ENCODE assay signal across 22 cellular contexts in the genomic region with DNA sequence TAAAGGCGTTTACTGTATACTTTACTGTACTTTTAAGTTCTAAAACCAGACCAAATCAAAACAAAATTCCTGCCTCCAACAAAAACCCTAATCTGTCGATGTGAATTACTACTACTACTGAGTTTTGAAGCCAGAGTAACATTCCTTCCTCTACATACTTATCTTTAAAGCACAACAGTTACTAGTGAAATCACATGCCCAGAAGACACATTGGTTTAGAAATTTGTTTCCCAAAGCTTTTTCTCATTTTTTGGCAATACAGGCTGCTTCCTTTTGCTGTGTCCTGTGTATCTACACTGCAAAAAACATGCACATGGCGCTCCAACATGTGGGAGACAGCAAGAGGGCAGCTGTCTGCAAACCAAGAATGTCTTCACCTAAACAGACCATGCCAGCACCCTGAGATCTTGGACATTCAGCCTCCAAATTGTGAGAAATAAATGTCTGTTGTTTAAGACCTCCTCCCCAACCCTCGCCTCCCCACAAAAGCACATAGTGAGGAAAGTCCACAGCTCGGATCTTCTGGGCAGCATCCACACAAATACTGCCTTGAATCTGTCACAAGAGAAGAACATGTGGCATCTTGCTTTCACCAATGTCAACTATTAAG.
"Had no signal": no experiment of that assay in that cellular context is flagged by ENCODE, and none has a peak within 500 bp of the region (broad histone marks: within the 10 kb centered on the region; RNA-seq: fewer than 3 reads in every experiment).

No MANE protein-coding gene starts in this region.

- H3K4me1 Mint-ChIP-seq: stimulated activated memory B cell treated with anti-CD40 and anti-IgM and Interleukin-4, amounts not matched to agents 10 μg/mL and 1 μg/mL and 100 μg/mL, for 72 hours had no signal

- ATAC-seq: activated T-cell treated with anti-CD3 and anti-CD28 coated beads, Interleukin-2, amount 50 U/mL, for 72 hours; gastroesophageal sphincter; heart left ventricle; psoas muscle; right cardiac atrium; SK-N-SH treated with all-trans-retinoic acid at 6 μM for 48 hours; stimulated activated memory B cell treated with anti-CD40 and anti-IgM and Interleukin-4, amounts not matched to agents 10 μg/mL and 1 μg/mL and 100 μg/mL, for 72 hours had no signal

- H3K27me3 ChIP-seq: gastroesophageal sphincter, heart left ventricle, ovary had no signal

- H3K27ac ChIP-seq: gastroesophageal sphincter, heart left ventricle, left ventricle myocardium inferior, psoas muscle, thoracic aorta had no signal

- H3K4me1 ChIP-seq: gastroesophageal sphincter, heart left ventricle had no signal

- H3K27ac Mint-ChIP-seq: activated naive CD8-positive, alpha-beta T cell; stimulated activated memory B cell treated with anti-CD40 and anti-IgM and Interleukin-4, amounts not matched to agents 10 μg/mL and 1 μg/mL and 100 μg/mL, for 72 hours had no signal

- DNase-seq: activated CD4-positive, alpha-beta T cell treated with anti-CD3 and anti-CD28 coated beads, Interleukin-2, amount 50 U/mL, for 1 hour; activated CD8-positive, alpha-beta memory T cell treated with anti-CD3 and anti-CD28 coated beads for 24 hours; activated gamma-delta T cell; activated T-cell treated with anti-CD3 and anti-CD28 coated beads, Interleukin-2, amount 50 U/mL, for 72 hours; amniotic stem cell; caudate nucleus; heart left ventricle; kidney glomerular epithelial cell; left ventricle myocardium inferior; mammary epithelial cell; ovary; psoas muscle; right cardiac atrium; small intestine; stimulated activated CD4-positive, alpha-beta T cell treated with anti-CD3 and anti-CD28 coated beads, Interleukin-4, amount 100 ng/mL, for 24 hours; T-helper 1 cell had no signal

- H3K36me3 ChIP-seq: ovary had no signal

- H3K9me3 Mint-ChIP-seq: activated T-cell treated with anti-CD3 and anti-CD28 coated beads, Interleukin-2, amount 50 U/mL, for 72 hours; brain; stimulated activated memory B cell treated with anti-CD40 and anti-IgM and Interleukin-4, amounts not matched to agents 10 μg/mL and 1 μg/mL and 100 μg/mL, for 72 hours had no signal

- H3K9me3 ChIP-seq: gastroesophageal sphincter, heart left ventricle, left ventricle myocardium inferior, ovary, psoas muscle, thoracic aorta had no signal

- H3K4me3 Mint-ChIP-seq: activated naive CD8-positive, alpha-beta T cell; activated T-cell treated with anti-CD3 and anti-CD28 coated beads, Interleukin-2, amount 50 U/mL, for 72 hours; brain; stimulated activated memory B cell treated with anti-CD40 and anti-IgM and Interleukin-4, amounts not matched to agents 10 μg/mL and 1 μg/mL and 100 μg/mL, for 72 hours had no signal

- H3K27me3 Mint-ChIP-seq: activated naive CD8-positive, alpha-beta T cell; brain; stimulated activated memory B cell treated with anti-CD40 and anti-IgM and Interleukin-4, amounts not matched to agents 10 μg/mL and 1 μg/mL and 100 μg/mL, for 72 hours had no signal

- H3K4me3 ChIP-seq: gastroesophageal sphincter, heart left ventricle, left ventricle myocardium inferior, ovary, psoas muscle, thoracic aorta had no signal
